8 cellular contexts compared by ENCODE assay signal in genomic region chr20:1325173-1326030, GRCh38. TPM values are rescaled to one million over a fixed set of nuclear protein-coding genes. Genes with fewer than 3 reads are reported as not detected.
DNase-seq lines count a peak whose midpoint lies in the region; ATAC-seq and TF ChIP-seq lines count a peak whose summit lies in the region.

No MANE protein-coding gene starts in this region.

- H3K4me1 ChIP-seq in testis, result peaks cover 44% of the 10 kb centered on the region

- no peaks in the 10 kb centered on the region for H3K9me3 Mint-ChIP-seq in activated naive CD4-positive, alpha-beta T cell treated with anti-CD3 and anti-CD28 coated beads, Interleukin-2, amount 50 U/mL, for 72 hours

- TF ChIP-seq CTCF in GM10266 (IDR thresholded peaks at IDR 0.05; ENCODE audit: control insufficient read depth, insufficient read depth, low read depth, missing control alignments) (no peak), omental fat pad (IDR thresholded peaks at IDR 0.05) (no peak), testis (IDR thresholded peaks at IDR 0.05) (peak; percentile 12 to 34 (median 31))

- H3K9ac ChIP-seq in SK-N-MC (ENCODE audit: insufficient read length), result peak overlapping the region; percentile 99

- intact Hi-C loops in testis (cut with DNase I; ENCODE audit: low total_unique reads), result loop anchor here (5.0 kb wide), 1 partner anchor 67 kb away; the partner anchor contains the start of gene FKBP1A

- H3K4me3 ChIP-seq in SK-N-MC (peak overlapping the region; percentile 87), testis (peak overlapping the region; percentile 87 to 97)

- peak overlapping the region; percentile 87 for H3K27ac ChIP-seq in SK-N-MC
- H3K27ac ChIP-seq in testis, result peak overlapping the region; percentile 99 to 100

- no peaks in the 10 kb centered on the region for H3K9me3 ChIP-seq in SK-N-MC (ENCODE audit: low read depth, low read length)
- H3K9me3 ChIP-seq in testis, result no peaks in the 10 kb centered on the region

- H3K27ac Mint-ChIP-seq in activated naive CD4-positive, alpha-beta T cell treated with anti-CD3 and anti-CD28 coated beads, Interleukin-2, amount 50 U/mL, for 72 hours, result no peak overlapping the region

- no peaks in the 10 kb centered on the region for H3K36me3 Mint-ChIP-seq in activated naive CD4-positive, alpha-beta T cell treated with anti-CD3 and anti-CD28 coated beads, Interleukin-2, amount 50 U/mL, for 72 hours

- H3K36me3 ChIP-seq in SK-N-MC (ENCODE audit: insufficient read depth, low read length) (no peaks in the 10 kb centered on the region), testis (ENCODE audit: low read depth, missing control alignments) (no peaks in the 10 kb centered on the region)

- no peaks in the 10 kb centered on the region for H3K27me3 ChIP-seq in testis

- ATAC-seq in HG02588 (IDR thresholded peaks at IDR 0.05; ENCODE audit: unreplicated experiment), result peak; percentile 84
- ATAC-seq in activated naive CD4-positive, alpha-beta T cell treated with anti-CD3 and anti-CD28 coated beads, Interleukin-2, amount 50 U/mL, for 72 hours, result peak; percentile 81 to 89
- ATAC-seq in omental fat pad (ENCODE audit: low FRiP score), result peak; percentile 80

- TF ChIP-seq POLR2A in testis (IDR thresholded peaks at IDR 0.05), result peak; percentile 77

- peak; percentile 96 for DNase-seq in GM10266 (ENCODE audit: extremely low spot score)
- peak; percentile 95 for DNase-seq in NCI-H1092 (lab: John Stamatoyannopoulos, UW)
- peak; percentile 81 for DNase-seq in SK-N-MC (ENCODE audit: low read depth, low spot score)
- peak; percentile 98 to 99 for DNase-seq in activated naive CD4-positive, alpha-beta T cell treated with anti-CD3 and anti-CD28 coated beads, Interleukin-2, amount 50 U/mL, for 72 hours (ENCODE audit: low spot score in 2 of 2)
- DNase-seq in glomerular visceral epithelial cell (ENCODE audit: extremely low spot score), result peak; percentile 99
- DNase-seq in omental fat pad (ENCODE audit: low spot score), result peak; percentile 90
- DNase-seq in testis, result peak; percentile 96

- WGBS in testis, 2 donors, result 0 to 1% methylated on average over 32 to 56 of the region's 56 CpGs

RNA-seq across cellular contexts. Expression of gene SDCBP2, which starts 3.5 kb away (rescaled TPM):
- total RNA-seq in activated naive CD4-positive, alpha-beta T cell treated with anti-CD3 and anti-CD28 coated beads, Interleukin-2, amount 50 U/mL, for 72 hours, result 10 to 100 TPM in 1 of 2 donors, 1 to 10 TPM in 1; 4.9 to 18.5 TPM
- 10 to 100 TPM in 2 of 4 donors, 1 to 10 TPM in 2; 7.7 to 18.0 (median 9.8) TPM for total RNA-seq in omental fat pad
- total RNA-seq in testis, result 1 to 10 TPM; 5.5 to 6.4 TPM
- 10.9 TPM for polyA plus RNA-seq in testis (ENCODE audit: insufficient read depth, low read depth, low replicate concordance)

RNA-seq across cellular contexts. Expression of gene SNPH, which starts 59.3 kb away (rescaled TPM):
- 1 to 10 TPM; 3.2 to 4.8 TPM for total RNA-seq in activated naive CD4-positive, alpha-beta T cell treated with anti-CD3 and anti-CD28 coated beads, Interleukin-2, amount 50 U/mL, for 72 hours
- total RNA-seq in omental fat pad (1 to 10 TPM; 2.0 to 3.9 (median 2.5) TPM), testis (10 to 100 TPM in 1 of 2 donors, 1 to 10 TPM in 1; 9.0 to 10.4 TPM)
- polyA plus RNA-seq in testis (ENCODE audit: insufficient read depth, low read depth, low replicate concordance), result 4.2 TPM

Comparison
In these comparisons a context has a peak if more than half of its experiments do, and no peak if none do; other contexts are left out.
1. Peak in every context shown above with its lines: DNase-seq, ATAC-seq, H3K4me3 ChIP-seq and H3K27ac ChIP-seq.
2. CTCF ChIP-seq: peak in testis (3 of 3); none in GM10266 (single experiment) and omental fat pad (0 of 3).